ENCODE assay signal across 8 cellular contexts in genomic region chr3:23945903-23946751, GRCh38. TPM values are rescaled to one million over a fixed set of nuclear protein-coding genes. Genes with fewer than 3 reads are reported as not detected.
A peak's percentile ranks its signal among the peaks of the same experiment; 100 is the strongest.
DNase-seq lines count a peak whose midpoint lies in the region; ATAC-seq and TF ChIP-seq lines count a peak whose summit lies in the region.

No MANE protein-coding gene starts in this region.

- peak; percentile 30 to 56; a peak in 2 of 4 replicates for TF ChIP-seq EP300 in SK-N-SH (IDR thresholded peaks at IDR 0.05; ENCODE audit: borderline replicate concordance in 1 of 2, low read depth in 1 of 2, low read length in 1 of 2)

- H3K4me1 Mint-ChIP-seq in glutamatergic neuron (ENCODE audit: low read depth, unreplicated experiment) (peaks cover 8% of the 10 kb centered on the region), osteocyte (ENCODE audit: unreplicated experiment) (peaks cover 50% of the 10 kb centered on the region)

- TF ChIP-seq CTCF in GM12864 (IDR thresholded peaks at IDR 0.05; ENCODE audit: low read depth, low read length, missing control alignments) (no peak), SK-N-SH (IDR thresholded peaks at IDR 0.05) (no peak), glutamatergic neuron (IDR thresholded peaks at IDR 0.05; ENCODE audit: partially characterized antibody, unreplicated experiment) (no peak), osteocyte (IDR thresholded peaks at IDR 0.05) (no peak), thoracic aorta (IDR thresholded peaks at IDR 0.05) (peak; percentile 11)

- H4K20me1 ChIP-seq in SK-N-SH (ENCODE audit: insufficient read depth) = peaks cover 51% of the 10 kb centered on the region

- H3K36me3 ChIP-seq in SK-N-SH (replicated peaks in 1 of 2; ENCODE audit: control insufficient read depth in 1 of 2, insufficient read depth in 2 of 2, low read length in 1 of 2) (peaks cover 0 to 11% of the 10 kb centered on the region in 2 experiments), thoracic aorta (no peaks in the 10 kb centered on the region)

- peak overlapping the region; percentile 99 for H3K4me2 ChIP-seq in SK-N-SH

- H3K79me2 ChIP-seq in SK-N-SH (ENCODE audit: insufficient read depth) = peaks cover 52% of the 10 kb centered on the region

- peaks cover 0 to 4% of the 10 kb centered on the region in 2 donors for H3K36me3 Mint-ChIP-seq in activated naive CD4-positive, alpha-beta T cell treated with anti-CD3 and anti-CD28 coated beads, Interleukin-2, amount 50 U/mL, for 72 hours
- H3K36me3 Mint-ChIP-seq in glutamatergic neuron (ENCODE audit: unreplicated experiment) (no peaks in the 10 kb centered on the region), osteocyte (ENCODE audit: unreplicated experiment) (no peaks in the 10 kb centered on the region)

- H3K4me3 ChIP-seq in GM12864 (ENCODE audit: low read depth, low read length) = peak overlapping the region; percentile 91
- peak overlapping the region; percentile 78 to 84 for H3K4me3 ChIP-seq in SK-N-SH (ENCODE audit: low read depth in 2 of 2, low read length in 1 of 2)
- peak overlapping the region; percentile 94 for H3K4me3 ChIP-seq in thoracic aorta

- H3K9ac ChIP-seq in SK-N-SH = peak overlapping the region; percentile 94

- ATAC-seq in HG02623 (IDR thresholded peaks at IDR 0.05; ENCODE audit: unreplicated experiment) = peak; percentile 76
- peak; percentile 73 to 83 for ATAC-seq in activated naive CD4-positive, alpha-beta T cell treated with anti-CD3 and anti-CD28 coated beads, Interleukin-2, amount 50 U/mL, for 72 hours
- ATAC-seq in thoracic aorta (ENCODE audit: insufficient number of reproducible peaks, low FRiP score, low read depth) = peak; percentile 86

- no peaks in the 10 kb centered on the region for H3K9me3 Mint-ChIP-seq in activated naive CD4-positive, alpha-beta T cell treated with anti-CD3 and anti-CD28 coated beads, Interleukin-2, amount 50 U/mL, for 72 hours
- H3K9me3 Mint-ChIP-seq in glutamatergic neuron (ENCODE audit: unreplicated experiment) (peaks cover 15% of the 10 kb centered on the region), osteocyte (ENCODE audit: unreplicated experiment) (no peaks in the 10 kb centered on the region)

- H3K27ac Mint-ChIP-seq in activated naive CD4-positive, alpha-beta T cell treated with anti-CD3 and anti-CD28 coated beads, Interleukin-2, amount 50 U/mL, for 72 hours = peak overlapping the region; percentile 83 to 97
- H3K27ac Mint-ChIP-seq in glutamatergic neuron (ENCODE audit: unreplicated experiment) = peak overlapping the region; percentile 93
- H3K27ac Mint-ChIP-seq in osteocyte (ENCODE audit: unreplicated experiment) = peak overlapping the region; percentile 84

- peak overlapping the region; percentile 86 for H3K27ac ChIP-seq in SK-N-SH (ENCODE audit: low read depth in 2 of 2, low read length in 1 of 2)
- peak overlapping the region; percentile 88 to 96 for H3K27ac ChIP-seq in thoracic aorta

- H3K4me3 Mint-ChIP-seq in glutamatergic neuron (ENCODE audit: unreplicated experiment) (peak overlapping the region; percentile 79), osteocyte (ENCODE audit: unreplicated experiment) (peak overlapping the region; percentile 80)

- DNase-seq in GM12864 (ENCODE audit: low read depth) = peak; percentile 71
- DNase-seq in NCI-H1092 (lab: John Stamatoyannopoulos, UW) = peak; percentile 90
- peak; percentile 99 for DNase-seq in SK-N-SH
- DNase-seq in activated naive CD4-positive, alpha-beta T cell treated with anti-CD3 and anti-CD28 coated beads, Interleukin-2, amount 50 U/mL, for 72 hours (ENCODE audit: low spot score in 2 of 2) = peak; percentile 92 to 97
- peak; percentile 99 for DNase-seq in glutamatergic neuron
- DNase-seq in osteocyte (ENCODE audit: extremely low spot score, unreplicated experiment) = peak; percentile 99
- peak; percentile 85 for DNase-seq in thoracic aorta (ENCODE audit: low spot score)

- CTCF ChIA-PET in SK-N-SH (lab: Yijun Ruan, JAX) = interaction anchor here (1.0 kb wide), 2 partner anchors 43 to 58 kb away, joined by 3 to 4 read pairs; no protein-coding TSS in a partner anchor

- peaks cover 14% of the 10 kb centered on the region for H3F3A ChIP-seq in SK-N-SH (replicated peaks; ENCODE audit: insufficient read depth)

- H3K4me1 ChIP-seq in SK-N-SH (ENCODE audit: control insufficient read depth in 1 of 2, insufficient read depth in 2 of 2, low read depth in 1 of 2, low read length in 1 of 2) = peaks cover 15 to 32% of the 10 kb centered on the region in 2 experiments
- H3K4me1 ChIP-seq in thoracic aorta (ENCODE audit: control insufficient read depth in 1 of 2, low read depth in 2 of 2) = peaks cover 31 to 53% of the 10 kb centered on the region in 2 donors

- no peak for TF ChIP-seq RAD21 in SK-N-SH (IDR thresholded peaks at IDR 0.05; ENCODE audit: low read length)

- H3K9me2 ChIP-seq in SK-N-SH = no peaks in the 10 kb centered on the region

- H2AFZ ChIP-seq in SK-N-SH (ENCODE audit: low read depth) = no peak overlapping the region

- H3K27me3 ChIP-seq in SK-N-SH (ENCODE audit: insufficient read depth) (no peaks in the 10 kb centered on the region), thoracic aorta (replicated peaks; ENCODE audit: insufficient read depth) (no peaks in the 10 kb centered on the region)

- H3K27me3 Mint-ChIP-seq in glutamatergic neuron (ENCODE audit: unreplicated experiment) (peaks cover 13% of the 10 kb centered on the region), osteocyte (ENCODE audit: unreplicated experiment) (no peaks in the 10 kb centered on the region)

- 6% methylated on average over 14 of the region's 89 CpGs for WGBS in SK-N-SH (ENCODE audit: low lambda C conversion rate)

- no peaks in the 10 kb centered on the region for H3K9me3 ChIP-seq in SK-N-SH
- H3K9me3 ChIP-seq in thoracic aorta = no peaks in the 10 kb centered on the region

- POLR2A ChIA-PET in SK-N-SH (lab: Yijun Ruan, JAX) = interaction anchor here (1.1 to 1.3 kb wide), 2 partner anchors 29 to 743 kb away, joined by 3 to 10 read pairs; partner anchors contain the start of genes NKIRAS1, RPL15 and UBE2E2

TF ChIP-seq in SK-N-SH, 30 proteins besides CTCF, POLR2A, EP300 and RAD21 (continues in another document):
- TF ChIP-seq PBX3 (IDR thresholded peaks at IDR 0.05) (peak; percentile 30; the same call in 1 of the 2 replicates), SIN3A (IDR thresholded peaks at IDR 0.05; ENCODE audit: borderline replicate concordance, low read depth, low read length) (no peak; the same call in 1 of the 2 replicates), IRF3 (IDR thresholded peaks at IDR 0.05; ENCODE audit: low read depth, low read length) (no peak), GABPA (IDR thresholded peaks at IDR 0.05; ENCODE audit: low read depth) (no peak), USF1 (IDR thresholded peaks at IDR 0.05; ENCODE audit: borderline replicate concordance, low read depth) (peak; percentile 87), MEF2A (IDR thresholded peaks at IDR 0.05; ENCODE audit: borderline replicate concordance, low read depth) (no peak; the same call in 1 of the 2 replicates)

RNA-seq across cellular contexts. Expression of gene NR1D2, which starts 1.0 kb away (rescaled TPM):
- 12.0 and 15.4 TPM in 2 replicates for polyA plus RNA-seq in SK-N-SH (2012; rRNA removed)
- 18.3 and 18.5 TPM in 2 replicates for polyA plus RNA-seq in SK-N-SH (2012; cell fraction: cytosol; rRNA removed)
- polyA plus RNA-seq in SK-N-SH (2012; cell fraction: nucleus; rRNA removed) = 4.3 and 10.0 TPM in 2 replicates
- 10 to 100 TPM in 1 of 2 donors, 1 to 10 TPM in 1; 2.1 to 32.7 TPM for total RNA-seq in activated naive CD4-positive, alpha-beta T cell treated with anti-CD3 and anti-CD28 coated beads, Interleukin-2, amount 50 U/mL, for 72 hours
- total RNA-seq in glutamatergic neuron (ENCODE audit: unreplicated experiment) = 10.1 TPM
- 26.4 and 29.2 TPM in 2 replicates for total RNA-seq in osteocyte
- total RNA-seq in thoracic aorta = 10 to 100 TPM; 33.0 to 41.6 TPM

RNA-seq across cellular contexts. Expression of gene RPL15, which starts 29.2 kb away (rescaled TPM):
- 4,623 and 5,582 TPM in 2 replicates for polyA plus RNA-seq in SK-N-SH (2012; rRNA removed)
- polyA plus RNA-seq in SK-N-SH (2012; cell fraction: cytosol; rRNA removed) = 4,989 and 5,704 TPM in 2 replicates
- 1,488 and 1,754 TPM in 2 replicates for polyA plus RNA-seq in SK-N-SH (2012; cell fraction: nucleus; rRNA removed)
- 1,000 to 10,000 TPM; 2,185 to 2,637 TPM for total RNA-seq in activated naive CD4-positive, alpha-beta T cell treated with anti-CD3 and anti-CD28 coated beads, Interleukin-2, amount 50 U/mL, for 72 hours
- total RNA-seq in glutamatergic neuron (ENCODE audit: unreplicated experiment) = 1,377 TPM
- 1,872 and 1,902 TPM in 2 replicates for total RNA-seq in osteocyte
- 1,000 to 10,000 TPM; 1,178 to 1,268 TPM for total RNA-seq in thoracic aorta

RNA-seq across cellular contexts. Expression of gene NKIRAS1, which starts 29.3 kb away (rescaled TPM):
- polyA plus RNA-seq in SK-N-SH (2012; rRNA removed) = 8.1 and 10.6 TPM in 2 replicates
- polyA plus RNA-seq in SK-N-SH (2012; cell fraction: cytosol; rRNA removed) = 12.1 and 17.0 TPM in 2 replicates
- polyA plus RNA-seq in SK-N-SH (2012; cell fraction: nucleus; rRNA removed) = 5.6 and 7.1 TPM in 2 replicates
- 1 to 10 TPM; 2.4 to 7.4 TPM for total RNA-seq in activated naive CD4-positive, alpha-beta T cell treated with anti-CD3 and anti-CD28 coated beads, Interleukin-2, amount 50 U/mL, for 72 hours
- total RNA-seq in glutamatergic neuron (ENCODE audit: unreplicated experiment) (12.6 TPM), osteocyte (12.9 and 13.1 TPM in 2 replicates), thoracic aorta (10 to 100 TPM; 15.8 to 21.0 TPM)

Comparison
In these comparisons a context has a peak if more than half of its experiments do, and no peak if none do; other contexts are left out.
1. Peak in every context shown above with its lines: DNase-seq, ATAC-seq, H3K4me3 ChIP-seq and H3K27ac ChIP-seq.